Comparison of ENCODE assay signal across 18 cellular contexts in the genomic region with DNA sequence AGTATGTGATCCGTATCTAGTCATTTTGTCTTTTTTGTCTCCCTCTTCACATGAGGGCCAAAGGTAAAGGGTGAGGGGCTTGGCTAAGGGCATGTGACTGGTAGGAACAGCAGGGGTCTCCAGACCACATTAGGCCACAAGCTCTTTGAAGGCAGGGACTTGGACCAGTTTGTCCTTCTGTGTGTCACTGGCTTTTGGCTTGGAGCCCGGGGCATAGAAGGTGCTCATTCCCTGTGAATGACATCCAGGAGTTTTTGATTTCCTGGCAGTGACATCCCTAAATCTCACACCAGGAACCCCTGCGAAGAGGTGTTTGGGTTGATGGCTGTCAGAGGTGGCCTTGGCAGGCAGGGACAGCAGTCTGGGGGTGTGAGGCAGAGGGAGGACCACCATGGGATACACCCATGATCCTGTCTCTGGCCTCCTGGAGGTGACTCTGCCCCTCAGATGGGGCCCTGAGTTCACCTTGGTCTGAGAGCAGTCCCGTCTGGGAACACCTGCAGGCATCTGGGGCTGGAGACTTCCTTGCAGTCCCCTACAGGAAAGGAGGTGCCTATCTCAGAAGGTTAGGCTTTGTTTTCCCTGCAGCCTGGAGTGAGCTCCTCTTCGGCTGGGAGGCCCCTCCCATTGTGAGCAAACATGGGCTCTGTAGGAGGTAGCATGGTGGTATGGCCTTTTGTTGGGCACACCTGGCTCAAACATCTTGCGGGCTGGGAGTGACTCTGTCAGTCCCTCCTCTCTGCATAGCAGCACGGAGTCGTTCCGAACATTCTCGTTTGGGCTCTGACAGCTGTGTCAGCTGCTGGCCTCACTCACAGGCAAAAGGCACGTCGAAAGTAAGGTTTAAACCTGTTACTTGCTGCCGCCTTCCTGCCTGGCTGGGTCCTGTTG. TPM values are rescaled to one million over a fixed set of nuclear protein-coding genes. Genes with fewer than 3 reads are reported as not detected.
A peak's percentile ranks its signal among the peaks of the same experiment; 100 is the strongest.
DNase-seq lines count a peak whose midpoint lies in the region; ATAC-seq, FAIRE-seq and TF ChIP-seq lines count a peak whose summit lies in the region.
"Had no signal": no experiment of that assay in that cellular context is flagged by ENCODE, and none has a peak within 500 bp of the region (broad histone marks: within the 10 kb centered on the region; RNA-seq: fewer than 3 reads in every experiment).

No MANE protein-coding gene starts in this region.

- no peak for TF ChIP-seq POLR2A in K562 (conservative IDR thresholded peaks at IDR 0.05)

- no peaks in the 10 kb centered on the region for H3K36me3 ChIP-seq in Karpas-422 (ENCODE audit: insufficient read depth, low read length)
- H3K36me3 ChIP-seq in K562 (ENCODE audit: control insufficient read depth, insufficient read depth, low read length): no peaks in the 10 kb centered on the region
- H3K36me3 ChIP-seq: BE2C, pancreas had no signal

- intact Hi-C loops in K562 (cut with micrococcal nuclease): no loop called here

- POLR2A ChIA-PET in K562 (lab: Yijun Ruan, JAX): interaction anchor here (1.0 to 4.8 kb wide), 2 partner anchors 11 to 17 kb away, joined by 3 to 19 read pairs; no protein-coding TSS in a partner anchor

- H3K79me2 ChIP-seq in Karpas-422 (ENCODE audit: low read length) (no peaks in the 10 kb centered on the region), K562 (ENCODE audit: control insufficient read depth, insufficient read depth, low read length) (no peaks in the 10 kb centered on the region)

- TF ChIP-seq EP300 in K562 (IDR thresholded peaks at IDR 0.05; ENCODE audit: low read length): no peak

- H3K4me2 ChIP-seq in Karpas-422 (ENCODE audit: low read depth, low read length, poor library complexity, severe bottlenecking) (peak overlapping the region; percentile 32), K562 (ENCODE audit: insufficient read depth, low read length) (no peak overlapping the region)

- H4K20me1 ChIP-seq in Karpas-422 (ENCODE audit: insufficient read depth, low read depth, low read length) (no peaks in the 10 kb centered on the region), K562 (replicated peaks; ENCODE audit: control insufficient read depth, insufficient read depth, low read length) (no peaks in the 10 kb centered on the region)

- H3K27me3 ChIP-seq in Karpas-422 (ENCODE audit: low read length) (no peaks in the 10 kb centered on the region), K562 (ENCODE audit: control insufficient read depth in 2 of 2, insufficient read depth in 2 of 2, low read length in 2 of 2) (no peaks in the 10 kb centered on the region)
- H3K27me3 ChIP-seq: BE2C, pancreas had no signal

- BruUV-seq in K562 (replicated peaks; lab: Mats Ljungman, UMichigan): no TSS peak

- H3K9me3 ChIP-seq in Karpas-422 (ENCODE audit: low read length): no peaks in the 10 kb centered on the region
- no peaks in the 10 kb centered on the region for H3K9me3 ChIP-seq in K562 (replicated peaks; ENCODE audit: control insufficient read depth, insufficient read depth, low read depth, low read length)
- H3K9me3 ChIP-seq: BE2C, pancreas had no signal

- ATAC-seq in K562: no peak

- DNase-seq in DMS53 (lab: John Stamatoyannopoulos, UW) (peak; percentile 79), Karpas-422 (no peak), K562 (ENCODE audit: extremely low read depth in 1 of 4, low spot score in 3 of 4) (no peak), myocyte (ENCODE audit: low read depth) (peak; percentile 36), NCI-H1436 (lab: John Stamatoyannopoulos, UW) (no peak), NCI-H446 treated with DMSO at 0.1 percent for 48 hours (lab: John Stamatoyannopoulos, UW) (no peak), ACHN (no peak)
- no peak for DNase-seq in effector CD4-positive, alpha-beta T cell
- DNase-seq: activated CD4-positive, alpha-beta T cell treated with anti-CD3 and anti-CD28 coated beads, Interleukin-2, amount 10 ng/mL, durations not matched to agents 24 days and 14 days; activated T-cell treated with anti-CD3 and anti-CD28 coated beads, Interleukin-2, amount 50 U/mL, for 48 hours; BE2C; HCEC 1CT; NCI-H1092 treated with DMSO at 0.1 percent for 48 hours; stimulated activated CD4-positive, alpha-beta T cell treated with anti-CD3 and anti-CD28 coated beads, Interleukin-15, amount 100 ng/mL, for 24 hours; T-helper 9 cell had no signal

- H3K9ac ChIP-seq in Karpas-422 (ENCODE audit: low read length) (no peak overlapping the region), K562 (ENCODE audit: insufficient read depth in 1 of 2, low read depth in 2 of 2, low read length in 2 of 2) (peak overlapping the region in 1 of 2 experiments; percentile 11; a peak in 1 of 4 replicates)

- no peaks in the 10 kb centered on the region for H3K9me1 ChIP-seq in K562 (ENCODE audit: control insufficient read depth, insufficient read depth, low read length)

- FAIRE-seq in K562 (lab: Jason Lieb, UNC): peak; percentile 40
- FAIRE-seq: endometrium, pancreas had no signal

- H3K27ac ChIP-seq in Karpas-422 (ENCODE audit: low read length) (no peak overlapping the region), K562 (ENCODE audit: extremely low read depth, low read depth, low read length) (no peak overlapping the region)
- H3K27ac ChIP-seq: pancreas had no signal

- no peak for TF ChIP-seq CTCF in K562 (IDR thresholded peaks at IDR 0.05 in 2 of 3, conservative IDR thresholded peaks at IDR 0.05 in 1 of 3; ENCODE audit: insufficient read depth in 2 of 3, low read depth in 1 of 3, low read length in 3 of 3)

- TF ChIP-seq RAD21 in K562 (CRISPR knock-in tag; conservative IDR thresholded peaks at IDR 0.05 in 1 of 2, IDR thresholded peaks at IDR 0.05 in 1 of 2): no peak

- in situ Hi-C loops in K562 (cut with MboI) (no loop called here), ACHN (cut with HindIII; ENCODE audit: low pct_ligation_motif_present, low pct_unique_long_range_greater_than_20kb, low sequenced_read_pairs) (no loop called here)

- H3K4me3 ChIP-seq in Karpas-422 (ENCODE audit: low read length): no peak overlapping the region
- no peak overlapping the region for H3K4me3 ChIP-seq in K562
- H3K4me3 ChIP-seq: pancreas had no signal

- WGBS in K562 (ENCODE audit: insufficient coverage, low coverage, missing lambda C conversion rate): 54% methylated on average over 13 of the region's 13 CpGs

- H3K9me2 ChIP-seq in Karpas-422 (replicated peaks; ENCODE audit: insufficient read depth, low read length): no peaks in the 10 kb centered on the region

- H3K4me1 ChIP-seq in Karpas-422 (ENCODE audit: low read length) (peaks cover 39% of the 10 kb centered on the region), K562 (replicated peaks in 1 of 2; ENCODE audit: control insufficient read depth in 2 of 2, insufficient read depth in 2 of 2, low read length in 2 of 2) (peaks cover 0 to 1% of the 10 kb centered on the region in 2 experiments; a peak in 3 of 5 replicates)
- H3K4me1 ChIP-seq: BE2C, pancreas had no signal

- H2AFZ ChIP-seq in Karpas-422 (ENCODE audit: low read length): no peak overlapping the region
- peak overlapping the region; percentile 9; the same call in 1 of the 2 replicates for H2AFZ ChIP-seq in K562 (ENCODE audit: low read depth, low read length)

- CTCF ChIA-PET in K562 (lab: Yijun Ruan, JAX; ENCODE audit: low intra/inter-chr PET ratio): no interaction called here

TF ChIP-seq in K562, 482 proteins besides CTCF, POLR2A, EP300 and RAD21 (continues in another document):
- TF ChIP-seq ZC3H4 (CRISPR knock-in tag; IDR thresholded peaks at IDR 0.05; ENCODE audit: borderline replicate concordance) (0 out of 2 replicates have a peak, but pooled peaks have one; percentile 40), STAT6 (CRISPR knock-in tag; IDR thresholded peaks at IDR 0.05) (no peak)

RNA-seq across cellular contexts. Expression of gene PITX1, which starts 38.6 kb away (rescaled TPM):
- total RNA-seq in Karpas-422 (2014; rRNA removed; shearing (Covaris generic); ENCODE audit: low replicate concordance): 173 and 469 TPM in 2 replicates
- 10.2 and 35.6 TPM in 2 replicates for total RNA-seq in K562 (2011; cell fraction: chromatin; rRNA removed; ENCODE audit: low replicate concordance)
- 39.9 and 42.6 TPM in 2 replicates for total RNA-seq in K562 (2011; cell fraction: nucleolus; rRNA removed)
- total RNA-seq in K562 (2011; cell fraction: nucleoplasm; rRNA removed): 19.5 and 26.3 TPM in 2 replicates
- 59.8 and 73.9 TPM in 2 replicates for total RNA-seq in K562 (2014; rRNA removed)
- 2.3 and 3.1 TPM in 2 replicates for total RNA-seq in K562 (2014; rRNA removed; fragmentation: Illumina TruSeq; extraction: Trizol)
- total RNA-seq in K562 (2015; rRNA removed; fragmentation: Illumina TruSeq; extraction: Trizol): 24.9 and 25.3 TPM in 2 replicates
- 88.2 and 90.4 TPM in 2 replicates for total RNA-seq in K562 (2021)
- polyA plus RNA-seq in K562 (2011; rRNA removed): 30.8 and 50.1 TPM in 2 replicates
- polyA plus RNA-seq in K562 (2011; cell fraction: cytosol; rRNA removed): 91.0 and 189 TPM in 2 replicates
- 68.1 and 94.4 TPM in 2 replicates for polyA plus RNA-seq in K562 (2011; cell fraction: nucleus; rRNA removed)
- 34.0 and 38.0 TPM in 2 replicates for polyA plus RNA-seq in K562 (2012)
- 7.4 and 35.6 TPM in 2 replicates for polyA plus RNA-seq in K562 (2014; fragmentation: Illumina TruSeq; extraction: Trizol)
- under 1 TPM; 0.13 to 0.17 TPM for polyA plus RNA-seq in K562 (2014; fragmentation: Nextera tagmentation; extraction: Ambion mirVana)
- polyA plus RNA-seq in K562 (2014; rRNA removed): 58.7 and 64.6 TPM in 2 replicates
- polyA minus RNA-seq in K562 (2011; rRNA and poly(A)+ RNA removed): 12.0 and 21.7 TPM in 2 replicates
- 56.3 and 80.4 TPM in 2 replicates for polyA minus RNA-seq in K562 (2011; cell fraction: cytosol; rRNA and poly(A)+ RNA removed)
- 21.8 and 31.4 TPM in 2 replicates for polyA minus RNA-seq in K562 (2011; cell fraction: nucleus; rRNA and poly(A)+ RNA removed)
- total RNA-seq in myocyte: 2.9 and 5.5 TPM in 2 replicates
- polyA plus RNA-seq in myocyte (2012): 1.2 TPM
- total RNA-seq: kidney epithelial cell had no signal

Comparison
In these comparisons a context has a peak if more than half of its experiments do, and no peak if none do; other contexts are left out.
1. DNase-seq: peak in DMS53 (single experiment) and myocyte (single experiment); none in Karpas-422 (single experiment), K562 (0 of 4), NCI-H1436 (single experiment), NCI-H446 treated with DMSO at 0.1 percent for 48 hours (single experiment), ACHN (single experiment) and effector CD4-positive, alpha-beta T cell (single experiment).